32 cellular contexts compared by ENCODE assay signal in genomic region chr6:166055801-166056200, GRCh38.
"Had no signal": no experiment of that assay in that cellular context is flagged by ENCODE, and none has a peak within 500 bp of the region (broad histone marks: within the 10 kb centered on the region; RNA-seq: fewer than 3 reads in every experiment).

No MANE protein-coding gene starts in this region.

- ATAC-seq: activated CD8-positive, alpha-beta T cell treated with anti-CD3 and anti-CD28 coated beads for 36 hours; activated T-cell treated with anti-CD3 and anti-CD28 coated beads, Interleukin-2, amount 50 U/mL, for 72 hours; activated T-helper 17 cell treated with anti-CD3 and anti-CD28 coated beads, Interleukin-2, amount 50 U/mL, for 72 hours; PC-3 had no signal

- H3K9me3 ChIP-seq: Peyer's patch had no signal

- H3K4me1 ChIP-seq: Peyer's patch had no signal

- H3K27me3 Mint-ChIP-seq: activated CD4-positive, alpha-beta T cell treated with anti-CD3 and anti-CD28 coated beads, Interleukin-2, amount 10 ng/mL, durations not matched to agents 24 days and 14 days had no signal

- H3K27ac Mint-ChIP-seq: activated CD4-positive, alpha-beta T cell treated with anti-CD3 and anti-CD28 coated beads, Interleukin-2, amount 10 ng/mL, durations not matched to agents 24 days and 14 days; activated CD8-positive, alpha-beta T cell treated with anti-CD3 and anti-CD28 coated beads for 36 hours; activated naive CD8-positive, alpha-beta T cell treated with anti-CD3 and anti-CD28 coated beads for 36 hours; activated T-cell treated with anti-CD3 and anti-CD28 coated beads, Interleukin-2, amount 50 U/mL, for 72 hours; activated T-helper 17 cell treated with anti-CD3 and anti-CD28 coated beads, Interleukin-2, amount 50 U/mL, for 72 hours had no signal

- H3K4me3 ChIP-seq: MG63, Peyer's patch, SK-N-MC had no signal

- H3K36me3 Mint-ChIP-seq: activated naive CD8-positive, alpha-beta T cell treated with anti-CD3 and anti-CD28 coated beads for 36 hours had no signal

- H3K4me3 Mint-ChIP-seq: activated CD4-positive, alpha-beta T cell treated with anti-CD3 and anti-CD28 coated beads, Interleukin-2, amount 10 ng/mL, durations not matched to agents 24 days and 14 days; activated CD8-positive, alpha-beta T cell treated with anti-CD3 and anti-CD28 coated beads for 36 hours; activated naive CD8-positive, alpha-beta T cell treated with anti-CD3 and anti-CD28 coated beads for 36 hours; activated T-cell treated with anti-CD3 and anti-CD28 coated beads, Interleukin-2, amount 50 U/mL, for 72 hours; activated T-helper 17 cell treated with anti-CD3 and anti-CD28 coated beads, Interleukin-2, amount 50 U/mL, for 72 hours had no signal

- H3K27ac ChIP-seq: brain microvascular endothelial cell, Peyer's patch, RWPE1, SK-N-MC, WERI-Rb-1 had no signal

- DNase-seq: activated CD4-positive, alpha-beta T cell treated with anti-CD3 and anti-CD28 coated beads, Interleukin-2, amount 10 ng/mL, durations not matched to agents 24 days and 14 days; activated CD4-positive, alpha-beta T cell treated with anti-CD3 and anti-CD28 coated beads, Interleukin-2, amount 50 U/mL, for 4 hours; activated CD8-positive, alpha-beta T cell treated with anti-CD3 and anti-CD28 coated beads for 36 hours; activated effector memory CD4-positive, alpha-beta T cell treated with anti-CD3 and anti-CD28 coated beads, Interleukin-2, amount 50 U/mL, for 16 hours; activated naive CD4-positive, alpha-beta T cell; activated naive CD4-positive, alpha-beta T cell treated with anti-CD3 and anti-CD28 coated beads, Interleukin-2, amount 50 U/mL, for 16 hours; activated naive CD8-positive, alpha-beta T cell treated with anti-CD3 and anti-CD28 coated beads for 36 hours; activated T-cell treated with anti-CD3 and anti-CD28 coated beads, Interleukin-2, amount 50 U/mL, for 1 hour; activated T-cell treated with anti-CD3 and anti-CD28 coated beads, Interleukin-2, amount 50 U/mL, for 72 hours; amniotic stem cell; aorta; brain microvascular endothelial cell; Kasumi-1; KG1; MG63; NCI-H1048; NCI-H1105 treated with DMSO at 0.1 percent for 48 hours; NCI-H1436; NCI-H1694; NCI-H1930; NCI-H2171; NCI-H510A; NCI-H526; NCI-H748 treated with DMSO at 0.1 percent for 48 hours; NK-92 treated with Interleukin-12 subunit alpha and Interleukin-12 subunit beta, amount 100 ng/mL, for 24 hours; PC-3; Peyer's patch; T1000; WERI-Rb-1 had no signal

- H3K4me1 Mint-ChIP-seq: activated CD4-positive, alpha-beta T cell treated with anti-CD3 and anti-CD28 coated beads, Interleukin-2, amount 10 ng/mL, durations not matched to agents 24 days and 14 days; activated naive CD8-positive, alpha-beta T cell treated with anti-CD3 and anti-CD28 coated beads for 36 hours; activated T-helper 17 cell treated with anti-CD3 and anti-CD28 coated beads, Interleukin-2, amount 50 U/mL, for 72 hours had no signal

- H3K36me3 ChIP-seq: brain microvascular endothelial cell, MG63, Peyer's patch, WERI-Rb-1 had no signal

- H3K27me3 ChIP-seq: brain microvascular endothelial cell, MG63, Peyer's patch had no signal
